Comparison of ENCODE assay signal across 24 cellular contexts in the genomic region with DNA sequence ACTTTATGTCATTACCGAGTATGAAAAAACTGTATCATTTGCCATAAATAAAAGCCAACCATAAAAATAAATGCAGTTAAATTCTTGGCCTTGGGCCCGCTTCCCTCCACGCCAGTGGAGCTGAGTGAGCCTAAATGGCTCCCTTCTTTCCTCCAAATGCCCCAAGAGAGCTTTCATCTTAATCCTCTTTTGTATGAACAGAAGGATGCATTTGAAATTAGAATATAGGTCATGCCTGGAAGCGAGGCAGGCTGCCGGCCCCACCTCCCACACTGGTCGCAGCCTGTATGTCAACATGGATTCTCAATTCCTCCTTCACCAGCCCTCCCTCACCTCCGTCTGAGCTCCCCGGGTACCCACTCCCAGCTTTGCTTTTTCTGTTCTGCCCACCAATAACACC.
"Had no signal": no experiment of that assay in that cellular context is flagged by ENCODE, and none has a peak within 500 bp of the region (broad histone marks: within the 10 kb centered on the region; RNA-seq: fewer than 3 reads in every experiment).

No MANE protein-coding gene starts in this region.

- DNase-seq: activated CD4-positive, alpha-beta memory T cell treated with anti-CD3 and anti-CD28 coated beads for 36 hours; activated CD4-positive, alpha-beta T cell treated with anti-CD3 and anti-CD28 coated beads, Interleukin-2, amount 10 ng/mL, durations not matched to agents 7 days and 5 days; activated CD4-positive, CD25-positive, alpha-beta regulatory T cell; activated CD8-positive, alpha-beta memory T cell treated with anti-CD3 and anti-CD28 coated beads for 24 hours; activated gamma-delta T cell; activated naive CD4-positive, alpha-beta T cell treated with anti-CD3 and anti-CD28 coated beads for 36 hours; activated T-cell treated with anti-CD3 and anti-CD28 coated beads, Interleukin-2, amount 50 U/mL, for 48 hours; central memory CD4-positive, alpha-beta T cell; Kasumi-1; KBM-7; NCI-H1417 treated with DMSO at 0.1 percent for 48 hours; NCI-H187 treated with DMSO at 0.1 percent for 48 hours; NCI-H510A treated with DMSO at 0.1 percent for 48 hours; NCI-H774; NK-92 treated with Interleukin-12 subunit alpha and Interleukin-12 subunit beta, amount 100 ng/mL, for 24 hours; OCI-M1; RPMI8226; T-cell; T-helper 2 cell; T1000 had no signal

- H3K27ac Mint-ChIP-seq: activated CD4-positive, alpha-beta memory T cell treated with anti-CD3 and anti-CD28 coated beads for 36 hours; activated CD4-positive, alpha-beta T cell treated with anti-CD3 and anti-CD28 coated beads, Interleukin-2, amount 10 ng/mL, durations not matched to agents 7 days and 5 days; activated naive CD4-positive, alpha-beta T cell treated with anti-CD3 and anti-CD28 coated beads for 36 hours; activated naive CD8-positive, alpha-beta T cell; activated T-helper 17 cell treated with anti-CD3 and anti-CD28 coated beads, Interleukin-2, amount 50 U/mL, for 72 hours; T-cell had no signal

- H3K27me3 Mint-ChIP-seq: activated CD4-positive, alpha-beta memory T cell treated with anti-CD3 and anti-CD28 coated beads for 36 hours; activated CD4-positive, alpha-beta T cell treated with anti-CD3 and anti-CD28 coated beads, Interleukin-2, amount 10 ng/mL, durations not matched to agents 7 days and 5 days; activated naive CD8-positive, alpha-beta T cell; activated T-helper 17 cell treated with anti-CD3 and anti-CD28 coated beads, Interleukin-2, amount 50 U/mL, for 72 hours; T-cell had no signal

- H3K4me1 Mint-ChIP-seq: activated CD4-positive, alpha-beta T cell treated with anti-CD3 and anti-CD28 coated beads, Interleukin-2, amount 10 ng/mL, durations not matched to agents 7 days and 5 days; activated T-helper 17 cell treated with anti-CD3 and anti-CD28 coated beads, Interleukin-2, amount 50 U/mL, for 72 hours; T-cell had no signal

- H3K36me3 Mint-ChIP-seq: activated CD4-positive, alpha-beta memory T cell treated with anti-CD3 and anti-CD28 coated beads for 36 hours; activated naive CD8-positive, alpha-beta T cell; T-cell had no signal

- H3K4me3 Mint-ChIP-seq: activated CD4-positive, alpha-beta memory T cell treated with anti-CD3 and anti-CD28 coated beads for 36 hours; activated CD4-positive, alpha-beta T cell treated with anti-CD3 and anti-CD28 coated beads, Interleukin-2, amount 10 ng/mL, durations not matched to agents 7 days and 5 days; activated naive CD4-positive, alpha-beta T cell treated with anti-CD3 and anti-CD28 coated beads for 36 hours; activated naive CD8-positive, alpha-beta T cell; activated T-helper 17 cell treated with anti-CD3 and anti-CD28 coated beads, Interleukin-2, amount 50 U/mL, for 72 hours; T-cell had no signal

- ATAC-seq: activated T-helper 17 cell treated with anti-CD3 and anti-CD28 coated beads, Interleukin-2, amount 50 U/mL, for 72 hours; Panc1; Right ventricle myocardium inferior; T-cell had no signal
